ENCODE assay signal across 18 cellular contexts in genomic region chr5:100560860-100561259, GRCh38. TPM values are rescaled to one million over a fixed set of nuclear protein-coding genes. Genes with fewer than 3 reads are reported as not detected.
DNase-seq lines count a peak whose midpoint lies in the region; ATAC-seq, FAIRE-seq and TF ChIP-seq lines count a peak whose summit lies in the region.
"Had no signal": no experiment of that assay in that cellular context is flagged by ENCODE, and none has a peak within 500 bp of the region (broad histone marks: within the 10 kb centered on the region; RNA-seq: fewer than 3 reads in every experiment).

No MANE protein-coding gene starts in this region.

- H3K79me2 ChIP-seq in astrocyte (ENCODE audit: insufficient read depth, low read length): no peaks in the 10 kb centered on the region

- no peak overlapping the region for H3K4me2 ChIP-seq in astrocyte (ENCODE audit: low read length)

- no peaks in the 10 kb centered on the region for H3K36me3 Mint-ChIP-seq in astrocyte (ENCODE audit: low read depth, unreplicated experiment)

- H3K4me3 ChIP-seq in astrocyte (ENCODE audit: insufficient read depth, low read depth, low read length): no peak overlapping the region
- H3K4me3 ChIP-seq in fibroblast of villous mesenchyme (ENCODE audit: low read depth, low read length): no peak overlapping the region
- H3K4me3 ChIP-seq: HAP-1 had no signal

- H2AFZ ChIP-seq in astrocyte (ENCODE audit: low read depth, low read length): no peak overlapping the region

- DNase-seq in EL (peak; percentile 5), M059J (ENCODE audit: low read depth) (peak; percentile 3), astrocyte (ENCODE audit: low read depth) (peak; percentile 23), fibroblast of villous mesenchyme (ENCODE audit: low read depth) (peak; percentile 15), SK-N-DZ (ENCODE audit: low spot score) (no peak), midbrain (lab: John Stamatoyannopoulos, UW) (no peak)
- DNase-seq: CD8-positive, alpha-beta T cell; COR-L47; DND-41; HFFc6 had no signal

- no peaks in the 10 kb centered on the region for H3K4me1 Mint-ChIP-seq in astrocyte (ENCODE audit: low read depth, unreplicated experiment)
- H3K4me1 Mint-ChIP-seq: CD14-positive monocyte had no signal

- ATAC-seq in GM19397 (IDR thresholded peaks at IDR 0.05; ENCODE audit: unreplicated experiment) (no peak), GM19452 (IDR thresholded peaks at IDR 0.05; ENCODE audit: unreplicated experiment) (no peak)
- ATAC-seq: CD8-positive, alpha-beta T cell had no signal

- H3K27me3 ChIP-seq in astrocyte (ENCODE audit: insufficient read depth, low read length): no peaks in the 10 kb centered on the region

- H3K36me3 ChIP-seq in astrocyte (ENCODE audit: insufficient read depth, low read length): no peaks in the 10 kb centered on the region
- H3K36me3 ChIP-seq: HAP-1 had no signal

- no peaks in the 10 kb centered on the region for H3K9me3 ChIP-seq in astrocyte (ENCODE audit: insufficient read depth, low read depth, low read length)
- H3K9me3 ChIP-seq: HAP-1 had no signal

- no peak overlapping the region for H3K27ac ChIP-seq in astrocyte (ENCODE audit: low read depth, low read length)
- H3K27ac ChIP-seq: 22Rv1 had no signal

- H3K9ac ChIP-seq in astrocyte (ENCODE audit: low read length): no peak overlapping the region

- H3K9me3 Mint-ChIP-seq in astrocyte (ENCODE audit: unreplicated experiment): peaks cover 5% of the 10 kb centered on the region
- H3K9me3 Mint-ChIP-seq: CD8-positive, alpha-beta T cell; IgD-negative memory B cell had no signal

- H3K27me3 Mint-ChIP-seq in astrocyte (ENCODE audit: low read depth, unreplicated experiment): no peaks in the 10 kb centered on the region
- H3K27me3 Mint-ChIP-seq: IgD-negative memory B cell had no signal

- no peak overlapping the region for H3K27ac Mint-ChIP-seq in astrocyte (ENCODE audit: unreplicated experiment)
- H3K27ac Mint-ChIP-seq: HFFc6, IgD-negative memory B cell had no signal

- no peak for FAIRE-seq in astrocyte (lab: Jason Lieb, UNC)
- FAIRE-seq: D721Med, H1 had no signal

- H4K20me1 ChIP-seq in astrocyte (ENCODE audit: insufficient read depth, low read length): no peaks in the 10 kb centered on the region

- TF ChIP-seq CTCF in astrocyte (IDR thresholded peaks at IDR 0.05; ENCODE audit: insufficient read depth, low read depth, low read length) (no peak), fibroblast of villous mesenchyme (IDR thresholded peaks at IDR 0.05; ENCODE audit: insufficient read depth, low read depth, low read length) (no peak)

- H3K4me1 ChIP-seq in astrocyte (ENCODE audit: insufficient read depth, low read length): no peaks in the 10 kb centered on the region
- H3K4me1 ChIP-seq: HAP-1 had no signal

- H3K4me3 Mint-ChIP-seq in astrocyte (ENCODE audit: unreplicated experiment): no peak overlapping the region
- H3K4me3 Mint-ChIP-seq: CD14-positive monocyte; CD8-positive, alpha-beta T cell; HFFc6; IgD-negative memory B cell had no signal

RNA-seq across cellular contexts. Expression of gene FAM174A, which starts 25.7 kb away (rescaled TPM):
- total RNA-seq in M059J (2014; rRNA removed; shearing (Covaris generic)): 13.4 and 16.3 TPM in 2 replicates
- total RNA-seq in astrocyte (16.4 and 17.2 TPM in 2 replicates), fibroblast of villous mesenchyme (20.3 and 24.5 TPM in 2 replicates)
- polyA plus RNA-seq in SK-N-DZ (2014; cell fraction: cytosol; rRNA removed): 13.2 and 18.6 TPM in 2 replicates
- 7.8 and 14.8 TPM in 2 replicates for polyA plus RNA-seq in SK-N-DZ (2014; cell fraction: nucleus; rRNA removed)

Comparison
In these comparisons a context has a peak if more than half of its experiments do, and no peak if none do; other contexts are left out.
1. DNase-seq: peak in EL (single experiment), M059J (single experiment), astrocyte (single experiment) and fibroblast of villous mesenchyme (single experiment); none in SK-N-DZ (single experiment) and midbrain (single experiment).